ENCODE assay signal across 9 cellular contexts in the genomic region with DNA sequence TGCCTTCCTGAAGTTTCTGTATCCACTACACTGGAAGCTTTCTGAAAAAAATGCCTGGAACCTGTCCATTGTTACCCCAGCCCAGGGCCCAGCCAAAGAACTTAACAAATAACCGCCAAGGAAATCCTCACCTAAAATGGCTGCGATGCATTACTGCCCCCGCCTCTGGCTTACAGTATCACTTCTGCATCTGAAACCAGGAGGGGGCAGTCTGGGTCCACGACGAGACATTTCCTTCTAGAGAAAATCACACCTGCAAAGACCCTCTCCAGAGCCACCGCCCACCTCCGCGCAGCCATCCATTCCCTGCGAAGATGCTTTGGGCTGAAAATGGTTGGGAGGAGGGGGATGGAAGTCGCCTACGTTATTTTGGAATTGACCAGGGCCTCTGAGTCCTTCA. TPM values are rescaled to one million over a fixed set of nuclear protein-coding genes. Genes with fewer than 3 reads are reported as not detected.
DNase-seq lines count a peak whose midpoint lies in the region; ATAC-seq and TF ChIP-seq lines count a peak whose summit lies in the region.
"Had no signal": no experiment of that assay in that cellular context is flagged by ENCODE, and none has a peak within 500 bp of the region (broad histone marks: within the 10 kb centered on the region; RNA-seq: fewer than 3 reads in every experiment).

No MANE protein-coding gene starts in this region.

- WGBS in transverse colon (ENCODE audit: low coverage in 1 of 2), 2 donors = 74% methylated on average over 11 of the region's 11 CpGs; no CpG with 5 or more reads in 1 of the 2 donors
- WGBS in neuronal stem cell (ENCODE audit: extremely low coverage in 2 of 2, insufficient read length in 2 of 2, insufficient replicate concordance in 1 of 2), 2 donors = no CpG with 5 or more reads among the region's 11 CpGs

- no peak for TF ChIP-seq POLR2A in transverse colon (IDR thresholded peaks at IDR 0.05)

- DNase-seq in KBM-7 (peak; percentile 86), activated T-cell treated with anti-CD3 and anti-CD28 coated beads for 1 hour (ENCODE audit: low read depth) (peak; percentile 24), iris pigment epithelial cell (ENCODE audit: low read depth) (peak; percentile 34), transverse colon (peak; percentile 22), LoVo (ENCODE audit: low spot score) (no peak), neuronal stem cell (ENCODE audit: low spot score) (no peak)

- no peaks in the 10 kb centered on the region for H3K79me2 ChIP-seq in DOHH2 (ENCODE audit: control insufficient read depth, low read length)

- no peaks in the 10 kb centered on the region for H3K9me3 ChIP-seq in DOHH2 (ENCODE audit: control insufficient read depth, insufficient read depth, low read length)
- H3K9me3 ChIP-seq in transverse colon = no peaks in the 10 kb centered on the region
- no peaks in the 10 kb centered on the region for H3K9me3 ChIP-seq in neuronal stem cell (replicated peaks in 1 of 2; ENCODE audit: control insufficient read depth in 2 of 2, insufficient read depth in 1 of 2, low read depth in 1 of 2, low read length in 2 of 2)

- H3K23ac ChIP-seq in neuronal stem cell (ENCODE audit: low read depth, low read length, poor library complexity) = no peak overlapping the region

- H3K27me3 ChIP-seq in DOHH2 (ENCODE audit: control insufficient read depth, low read length) = no peaks in the 10 kb centered on the region
- no peaks in the 10 kb centered on the region for H3K27me3 ChIP-seq in transverse colon
- H3K27me3 ChIP-seq in neuronal stem cell (ENCODE audit: control insufficient read depth in 3 of 3, insufficient read depth in 3 of 3, low read depth in 1 of 3, low read length in 3 of 3) = no peaks in the 10 kb centered on the region

- ATAC-seq in HG03139 (IDR thresholded peaks at IDR 0.05; ENCODE audit: unreplicated experiment) = no peak

- H3K9me2 ChIP-seq in DOHH2 (replicated peaks; ENCODE audit: control insufficient read depth, low read length) = no peaks in the 10 kb centered on the region

- peaks cover 10% of the 10 kb centered on the region; the same call in 1 of the 2 replicates for H3K36me3 ChIP-seq in DOHH2 (ENCODE audit: control insufficient read depth, low read length)
- H3K36me3 ChIP-seq in transverse colon = peaks cover 0 to 35% (median 7%) of the 10 kb centered on the region in 4 donors
- H3K36me3 ChIP-seq in neuronal stem cell (replicated peaks in 1 of 2; ENCODE audit: control insufficient read depth in 2 of 2, insufficient read depth in 2 of 2, low read length in 2 of 2) = peaks cover 15 to 46% of the 10 kb centered on the region in 2 donors

- no peaks in the 10 kb centered on the region for H4K20me1 ChIP-seq in DOHH2 (ENCODE audit: control insufficient read depth, insufficient read depth, low read depth, low read length)

- no peak overlapping the region for H2BK120ac ChIP-seq in neuronal stem cell (ENCODE audit: low read depth, low read length)

- H3K27ac ChIP-seq in DOHH2 (ENCODE audit: low read depth, low read length) (no peak overlapping the region), transverse colon (no peak overlapping the region), neuronal stem cell (replicated peaks; ENCODE audit: low read length) (no peak overlapping the region)

- H3K79me1 ChIP-seq in neuronal stem cell (ENCODE audit: low read depth, low read length) = no peaks in the 10 kb centered on the region

- intact Hi-C loops in transverse colon (cut with DNase I; ENCODE audit: low total_unique reads) = no loop called here

- no peak overlapping the region for H2AK5ac ChIP-seq in neuronal stem cell (ENCODE audit: low read depth, low read length)

- H3K4me2 ChIP-seq in DOHH2 (ENCODE audit: low read length) = no peak overlapping the region
- no peak overlapping the region for H3K4me2 ChIP-seq in neuronal stem cell (ENCODE audit: insufficient read depth, low read length, poor library complexity, severe bottlenecking)

- no peak overlapping the region for H2AFZ ChIP-seq in neuronal stem cell (ENCODE audit: low read length)

- no peak overlapping the region for H3K18ac ChIP-seq in neuronal stem cell (ENCODE audit: low read length)

- no peak overlapping the region for H3K14ac ChIP-seq in neuronal stem cell (ENCODE audit: low read length)

- TF ChIP-seq EP300 in transverse colon (IDR thresholded peaks at IDR 0.05; ENCODE audit: low read depth) = no peak

- no peak overlapping the region for H2BK12ac ChIP-seq in neuronal stem cell (ENCODE audit: low read length)

- peak; percentile 58 for TF ChIP-seq CTCF in DOHH2 (IDR thresholded peaks at IDR 0.05; ENCODE audit: low read depth, low read length, poor library complexity, severe bottlenecking)
- TF ChIP-seq CTCF in transverse colon (IDR thresholded peaks at IDR 0.05) = peak; percentile 16 to 29 (median 22)

- no peaks in the 10 kb centered on the region for H3F3A ChIP-seq in DOHH2 (ENCODE audit: control insufficient read depth, insufficient read depth)

- no peak overlapping the region for H2BK5ac ChIP-seq in neuronal stem cell (ENCODE audit: low read length)

- in situ Hi-C loops in KBM-7 (cut with MboI; ENCODE audit: low pct_unique_long_range_greater_than_20kb, low sequenced_read_pairs) = no loop called here
- in situ Hi-C loops in transverse colon (cut with MboI; ENCODE audit: low pct_ligation_motif_present in 1 of 4, low pct_unique_long_range_greater_than_20kb in 1 of 4, low sequenced_read_pairs in 3 of 4) = no loop called here

- no peak overlapping the region for H2BK15ac ChIP-seq in neuronal stem cell (ENCODE audit: low read length)

- no peak overlapping the region for H4K91ac ChIP-seq in neuronal stem cell (ENCODE audit: low read depth, low read length, poor library complexity)

- H3K9ac ChIP-seq in neuronal stem cell (ENCODE audit: low read depth, low read length, poor library complexity) = no peak overlapping the region

- no peak overlapping the region for H3K4ac ChIP-seq in neuronal stem cell (ENCODE audit: low read length)

- H3K4me3 ChIP-seq in DOHH2 (ENCODE audit: low read length) (no peak overlapping the region), transverse colon (no peak overlapping the region), neuronal stem cell (ENCODE audit: low read length in 2 of 2) (no peak overlapping the region)

- H3K4me1 ChIP-seq in DOHH2 (ENCODE audit: control insufficient read depth, low read length) (no peaks in the 10 kb centered on the region), transverse colon (no peaks in the 10 kb centered on the region), neuronal stem cell (ENCODE audit: control insufficient read depth in 2 of 2, insufficient read depth in 1 of 2, low read depth in 1 of 2, low read length in 2 of 2) (peaks cover 0 to 1% of the 10 kb centered on the region in 2 donors)

- no peak overlapping the region for H4K8ac ChIP-seq in neuronal stem cell (ENCODE audit: low read depth, low read length)

RNA-seq across cellular contexts. Expression of gene CELF6, which starts 22.4 kb away (rescaled TPM):
- total RNA-seq in transverse colon = 10 to 100 TPM in 1 of 4 donors, 1 to 10 TPM in 3; 1.5 to 12.9 (median 4.7) TPM
- 0.38 TPM for polyA plus RNA-seq in neuronal stem cell (2013, experiment 1 of 2)
- 0.21 TPM for polyA plus RNA-seq in neuronal stem cell (2013, experiment 2 of 2)

RNA-seq across cellular contexts. Expression of gene HEXA, which starts 33.4 kb away (rescaled TPM):
- 10 to 100 TPM; 19.9 to 69.9 (median 50.9) TPM for total RNA-seq in transverse colon
- polyA plus RNA-seq in neuronal stem cell (2013, experiment 1 of 2) = 35.7 TPM
- 36.8 TPM for polyA plus RNA-seq in neuronal stem cell (2013, experiment 2 of 2)

RNA-seq across cellular contexts. Expression of gene TMEM202, which starts 55.7 kb away (rescaled TPM):
- total RNA-seq in transverse colon = not detected
- not detected for polyA plus RNA-seq in neuronal stem cell (2013, experiment 1 of 2)
- not detected for polyA plus RNA-seq in neuronal stem cell (2013, experiment 2 of 2)
- total RNA-seq: myocyte had no signal

Comparison
In these comparisons a context has a peak if more than half of its experiments do, and no peak if none do; other contexts are left out.
1. DNase-seq: peak in KBM-7 (single experiment), activated T-cell treated with anti-CD3 and anti-CD28 coated beads for 1 hour (single experiment), iris pigment epithelial cell (single experiment) and transverse colon (single experiment); none in LoVo (single experiment) and neuronal stem cell (single experiment).